1 cellular context compared by ENCODE assay signal in genomic region chr19:48708471-48708870, GRCh38.
TF ChIP-seq lines count a peak whose summit lies in the region.

No MANE protein-coding gene starts in this region.

TF ChIP-seq in GM23338, 12 proteins besides CTCF, POLR2A, EP300 and RAD21 (continued from another document):
- TF ChIP-seq ZNF462 (CRISPR knock-in tag; IDR thresholded peaks at IDR 0.05) (no peak), ZNF331 (CRISPR knock-in tag; IDR thresholded peaks at IDR 0.05; ENCODE audit: low read depth) (no peak), REST (IDR thresholded peaks at IDR 0.05; ENCODE audit: unreplicated experiment) (no peak), POLR2AphosphoS5 (IDR thresholded peaks at IDR 0.05; ENCODE audit: low read depth) (no peak), EZH2phosphoT487 (IDR thresholded peaks at IDR 0.05; ENCODE audit: unreplicated experiment) (no peak), CREB1 (CRISPR knock-in tag; IDR thresholded peaks at IDR 0.05; ENCODE audit: low read depth) (no peak)
